Comparison of ENCODE assay signal across 19 cellular contexts in the genomic region with DNA sequence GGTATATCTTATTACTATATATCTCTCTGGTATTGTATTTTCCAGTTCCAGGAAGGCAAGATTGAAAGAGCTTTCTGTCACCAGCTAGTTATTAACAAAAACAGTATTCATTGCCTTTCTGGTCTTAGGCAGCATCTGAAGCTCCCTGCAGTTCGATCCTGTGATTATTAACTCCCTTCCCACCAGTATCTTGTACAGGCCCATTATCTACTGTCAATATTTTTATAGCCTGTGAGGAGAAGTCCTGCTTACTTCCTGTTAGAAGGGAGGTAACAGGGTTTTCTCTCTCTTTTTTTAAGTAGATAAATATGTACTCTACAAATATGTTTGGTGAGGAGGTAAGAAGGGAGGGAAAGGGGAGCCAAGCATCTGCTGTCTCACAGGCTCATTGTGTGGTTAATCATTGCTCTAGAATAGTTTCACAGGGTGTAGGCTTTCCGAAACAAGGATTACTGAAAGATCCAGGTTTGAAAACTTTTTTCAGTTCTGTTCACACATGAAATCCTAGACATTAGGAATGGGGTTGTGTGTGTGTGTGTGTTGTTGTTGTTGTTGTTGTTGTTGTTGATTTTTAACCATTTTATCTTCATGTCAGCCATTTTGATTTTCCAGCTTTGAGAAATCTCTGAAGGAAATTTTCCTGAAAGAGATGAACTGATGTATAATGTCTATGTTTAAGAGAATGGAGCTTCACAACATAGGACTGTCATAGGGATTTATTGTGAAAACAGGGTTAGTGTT. TPM values are rescaled to one million over a fixed set of nuclear protein-coding genes. Genes with fewer than 3 reads are reported as not detected.
DNase-seq lines count a peak whose midpoint lies in the region; ATAC-seq, FAIRE-seq and TF ChIP-seq lines count a peak whose summit lies in the region.
"Had no signal": no experiment of that assay in that cellular context is flagged by ENCODE, and none has a peak within 500 bp of the region (broad histone marks: within the 10 kb centered on the region; RNA-seq: fewer than 3 reads in every experiment).

No MANE protein-coding gene starts in this region.

- H3K79me1 ChIP-seq in mesenchymal stem cell (replicated peaks; ENCODE audit: low read length, poor library complexity, severe bottlenecking): no peaks in the 10 kb centered on the region

- H3K23ac ChIP-seq in mesenchymal stem cell (ENCODE audit: low read length in 2 of 2): no peak overlapping the region

- no peak overlapping the region for H3K18ac ChIP-seq in mesenchymal stem cell (ENCODE audit: low read depth in 1 of 2, low read length in 2 of 2)

- no peak overlapping the region for H3K27ac Mint-ChIP-seq in GM23338
- H3K27ac Mint-ChIP-seq: activated naive CD8-positive, alpha-beta T cell treated with anti-CD3 and anti-CD28 coated beads, Interleukin-2, amount 10 ng/mL, durations not matched to agents 7 days and 5 days had no signal

- no peaks in the 10 kb centered on the region for H3K9me2 ChIP-seq in GM23338 (ENCODE audit: insufficient read depth)

- no peaks in the 10 kb centered on the region for H3K79me2 ChIP-seq in GM23338 (replicated peaks; ENCODE audit: insufficient read depth)

- no peak for TF ChIP-seq POLR2A in GM12892 (IDR thresholded peaks at IDR 0.05; ENCODE audit: low read depth, low read length)
- no peak for TF ChIP-seq POLR2A in erythroblast (IDR thresholded peaks at IDR 0.05; ENCODE audit: low read length)

- H3K27ac ChIP-seq in GM23338 (ENCODE audit: low read depth): no peak overlapping the region
- peak overlapping the region; percentile 86 for H3K27ac ChIP-seq in mesenchymal stem cell (ENCODE audit: low read length, poor library complexity, severe bottlenecking)
- H3K27ac ChIP-seq: HL-60, left ventricle myocardium inferior, sigmoid colon had no signal

- no peak overlapping the region for H2BK5ac ChIP-seq in mesenchymal stem cell (ENCODE audit: low read depth, low read length, poor library complexity, severe bottlenecking)

- H3K9ac ChIP-seq in mesenchymal stem cell (ENCODE audit: low read length): no peak overlapping the region

- no peak overlapping the region for H4K8ac ChIP-seq in mesenchymal stem cell (ENCODE audit: low read length)

- no peak overlapping the region for H2BK15ac ChIP-seq in mesenchymal stem cell (ENCODE audit: low read depth, poor library complexity, severe bottlenecking)

- no peak overlapping the region for H3K14ac ChIP-seq in mesenchymal stem cell (ENCODE audit: low read length in 2 of 2)

- no peaks in the 10 kb centered on the region for H3F3A ChIP-seq in GM23338 (replicated peaks; ENCODE audit: low read depth)

- FAIRE-seq in GM12892 (lab: Jason Lieb, UNC): no peak

- ATAC-seq in GM18907 (IDR thresholded peaks at IDR 0.05; ENCODE audit: unreplicated experiment): peak; percentile 86
- ATAC-seq in GM23338: no peak
- ATAC-seq in HG03469 (IDR thresholded peaks at IDR 0.05; ENCODE audit: unreplicated experiment): peak; percentile 47

- no peak overlapping the region for H4K91ac ChIP-seq in mesenchymal stem cell (ENCODE audit: low read length)

- peaks cover 11% of the 10 kb centered on the region for H3K27me3 Mint-ChIP-seq in GM23338 (ENCODE audit: insufficient read depth, low read depth, poor library complexity)
- H3K27me3 Mint-ChIP-seq: activated naive CD8-positive, alpha-beta T cell treated with anti-CD3 and anti-CD28 coated beads, Interleukin-2, amount 10 ng/mL, durations not matched to agents 7 days and 5 days had no signal

- 88% methylated on average over 1 of the region's 2 CpGs for WGBS in mesenchymal stem cell

- H3K4me3 ChIP-seq in GM23338 (no peak overlapping the region), mesenchymal stem cell (ENCODE audit: insufficient read depth in 1 of 2, low read depth in 1 of 2, low read length in 2 of 2) (no peak overlapping the region)
- H3K4me3 ChIP-seq: HAP-1, left ventricle myocardium inferior, sigmoid colon had no signal

- H3K27me3 ChIP-seq in GM23338 (ENCODE audit: insufficient read depth): peaks cover 7% of the 10 kb centered on the region; the same call in 1 of the 2 replicates
- H3K27me3 ChIP-seq in mesenchymal stem cell (ENCODE audit: control insufficient read depth in 1 of 2, insufficient read depth in 1 of 2, low read length in 2 of 2): no peaks in the 10 kb centered on the region
- H3K27me3 ChIP-seq: sigmoid colon had no signal

- no peaks in the 10 kb centered on the region for H3K9me3 Mint-ChIP-seq in GM23338
- H3K9me3 Mint-ChIP-seq: activated naive CD8-positive, alpha-beta T cell treated with anti-CD3 and anti-CD28 coated beads, Interleukin-2, amount 10 ng/mL, durations not matched to agents 7 days and 5 days; neural crest cell had no signal

- H2AK5ac ChIP-seq in mesenchymal stem cell (ENCODE audit: low read length, severe bottlenecking): no peak overlapping the region

- H3K36me3 ChIP-seq in GM23338 (ENCODE audit: insufficient read depth): no peaks in the 10 kb centered on the region
- H3K36me3 ChIP-seq in mesenchymal stem cell (ENCODE audit: control insufficient read depth in 1 of 2, insufficient read depth in 2 of 2, low read depth in 1 of 2, low read length in 2 of 2): no peaks in the 10 kb centered on the region
- H3K36me3 ChIP-seq: HAP-1, left ventricle myocardium inferior, sigmoid colon had no signal

- H3K4me1 ChIP-seq in GM23338 (ENCODE audit: insufficient read depth): no peaks in the 10 kb centered on the region
- H3K4me1 ChIP-seq in mesenchymal stem cell (ENCODE audit: control insufficient read depth, insufficient read depth, low read depth, low read length): peaks cover 4% of the 10 kb centered on the region
- H3K4me1 ChIP-seq: HAP-1, sigmoid colon had no signal

- DNase-seq in GM23338 (ENCODE audit: low spot score) (no peak), mesenchymal stem cell (no peak), KG1 (lab: John Stamatoyannopoulos, UW) (no peak), GM12892 (ENCODE audit: insufficient read length) (no peak), erythroblast (lab: John Stamatoyannopoulos, UW) (no peak)
- no peak for DNase-seq in stimulated activated CD4-positive, alpha-beta T cell treated with anti-CD3 and anti-CD28 coated beads, Interleukin-1b, Interleukin-23, amount 100 ng/mL, for 48 hours
- DNase-seq: activated naive CD8-positive, alpha-beta T cell treated with anti-CD3 and anti-CD28 coated beads, Interleukin-2, amount 10 ng/mL, durations not matched to agents 7 days and 5 days; AML-193; cerebellar nuclear complex; head of caudate nucleus; left ventricle myocardium inferior; sigmoid colon had no signal

- H4K20me1 ChIP-seq in GM23338 (replicated peaks; ENCODE audit: insufficient read depth): no peaks in the 10 kb centered on the region

- H3K4me1 Mint-ChIP-seq in GM23338: no peaks in the 10 kb centered on the region; the same call in 2 of the 3 replicates
- H3K4me1 Mint-ChIP-seq: activated naive CD8-positive, alpha-beta T cell treated with anti-CD3 and anti-CD28 coated beads, Interleukin-2, amount 10 ng/mL, durations not matched to agents 7 days and 5 days; neural crest cell had no signal

- no peak overlapping the region for H3K4me3 Mint-ChIP-seq in GM23338
- H3K4me3 Mint-ChIP-seq: activated naive CD8-positive, alpha-beta T cell treated with anti-CD3 and anti-CD28 coated beads, Interleukin-2, amount 10 ng/mL, durations not matched to agents 7 days and 5 days; neural crest cell had no signal

- H3K36me3 Mint-ChIP-seq in GM23338 (ENCODE audit: low read depth): no peaks in the 10 kb centered on the region
- H3K36me3 Mint-ChIP-seq: activated naive CD8-positive, alpha-beta T cell treated with anti-CD3 and anti-CD28 coated beads, Interleukin-2, amount 10 ng/mL, durations not matched to agents 7 days and 5 days had no signal

- H2BK12ac ChIP-seq in mesenchymal stem cell (ENCODE audit: low read length in 2 of 2): no peak overlapping the region

- no peak overlapping the region for H3K4me2 ChIP-seq in GM23338
- H3K4me2 ChIP-seq in mesenchymal stem cell (ENCODE audit: low read length, poor library complexity, severe bottlenecking): no peak overlapping the region

- no peak for TF ChIP-seq CTCF in GM23338 (conservative IDR thresholded peaks at IDR 0.05; ENCODE audit: low read depth in 2 of 2)

- no peak overlapping the region for H2BK120ac ChIP-seq in mesenchymal stem cell (ENCODE audit: low read depth, low read length)

- no peak overlapping the region for H3K4ac ChIP-seq in mesenchymal stem cell (ENCODE audit: low read depth in 1 of 2, low read length in 2 of 2)

- H2AFZ ChIP-seq in GM23338 (peak overlapping the region; percentile 78; the same call in 1 of the 2 replicates), mesenchymal stem cell (ENCODE audit: low read depth, low read length) (no peak overlapping the region)

- no peaks in the 10 kb centered on the region for H3K9me3 ChIP-seq in mesenchymal stem cell (ENCODE audit: control insufficient read depth, low read length)
- H3K9me3 ChIP-seq: HAP-1, left ventricle myocardium inferior, sigmoid colon had no signal

TF ChIP-seq in GM23338, 12 proteins besides CTCF, POLR2A, EP300 and RAD21 (continues in another document):
- no peak for TF ChIP-seq EZH2 (IDR thresholded peaks at IDR 0.05; ENCODE audit: low read depth, unreplicated experiment)
- TF ChIP-seq EZH2phosphoT487 (IDR thresholded peaks at IDR 0.05; ENCODE audit: unreplicated experiment): no peak
- TF ChIP-seq CREB1 (CRISPR knock-in tag; IDR thresholded peaks at IDR 0.05; ENCODE audit: low read depth): no peak
- no peak for TF ChIP-seq STAT1 (IDR thresholded peaks at IDR 0.05; ENCODE audit: unreplicated experiment)

RNA-seq across cellular contexts. Expression of gene ATOH1, which starts 14.1 kb away (rescaled TPM):
- 0.27 and 0.69 TPM in 2 replicates for total RNA-seq in GM23338 (2014; rRNA removed; shearing (Covaris generic))
- polyA plus RNA-seq in GM23338 (2016; fragmentation: Nextera tagmentation; extraction: Ambion mirVana): 0.24 and 0.97 TPM in 2 replicates
- not detected for polyA plus RNA-seq in mesenchymal stem cell (2013, experiment 1 of 2)
- polyA plus RNA-seq in mesenchymal stem cell (2013, experiment 2 of 2): not detected
- not detected for polyA plus RNA-seq in GM12892 (2012; ENCODE audit: missing spikeins)
- total RNA-seq: activated naive CD8-positive, alpha-beta T cell treated with anti-CD3 and anti-CD28 coated beads, Interleukin-2, amount 10 ng/mL, durations not matched to agents 7 days and 5 days; Daoy; left ventricle myocardium inferior; neural crest cell; OCI-LY7 had no signal
